In the genomic region with DNA sequence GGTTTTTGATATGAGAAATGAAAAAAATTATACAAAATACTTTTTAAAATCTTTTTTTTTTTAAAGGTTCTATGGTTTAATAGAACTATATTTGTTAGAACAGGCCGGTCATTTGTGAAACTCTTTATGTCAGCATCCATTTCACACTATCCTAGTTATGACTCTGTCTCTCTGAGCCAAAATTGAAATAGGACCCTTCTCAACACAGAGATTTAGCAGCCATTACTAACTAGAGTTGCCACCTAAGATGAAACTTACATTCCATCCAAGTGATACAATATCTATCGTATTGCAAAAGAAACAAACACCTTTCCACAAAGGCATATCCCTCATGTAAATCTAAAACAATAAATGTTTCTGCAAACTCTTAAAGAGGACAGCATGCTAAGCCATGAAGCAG, we compare ENCODE assay signal across 22 cellular contexts.
"Had no signal": no experiment of that assay in that cellular context is flagged by ENCODE, and none has a peak within 500 bp of the region (broad histone marks: within the 10 kb centered on the region; RNA-seq: fewer than 3 reads in every experiment).

No MANE protein-coding gene starts in this region.

- H3K27ac ChIP-seq: left ventricle myocardium inferior, ovary, right atrium auricular region, right lobe of liver, tibial nerve, uterus had no signal

- DNase-seq: hippocampal formation; kidney; left colon; left ventricle myocardium inferior; mesendoderm; naive thymus-derived CD8-positive, alpha-beta T cell; nephron progenitor cell; ovary; right lobe of liver; stimulated activated CD4-positive, alpha-beta T cell treated with anti-CD3 and anti-CD28 coated beads, Interleukin-1b, Interleukin-23, amount 100 ng/mL, for 48 hours; stimulated activated CD4-positive, alpha-beta T cell treated with anti-CD3 and anti-CD28 coated beads, Interleukin-2, amount 100 ng/mL, for 48 hours; stimulated activated CD4-positive, alpha-beta T cell treated with anti-CD3 and anti-CD28 coated beads, Interleukin-4, amount 100 ng/mL, for 4 hours; stimulated activated CD8-positive, alpha-beta memory T cell treated with anti-CD3 and anti-CD28 coated beads, Interleukin-4, amount 100 ng/mL, for 48 hours; stimulated activated naive CD4-positive, alpha-beta T cell treated with Interleukin-2 at 50 U/mL for 16 hours; stimulated activated naive CD8-positive, alpha-beta T cell treated with anti-CD3 and anti-CD28 coated beads, Interleukin-15, amount 100 ng/mL, for 72 hours; substantia nigra; uterus had no signal

- H3K36me3 ChIP-seq: left ventricle myocardium inferior, ovary, right atrium auricular region, right lobe of liver, tibial nerve, uterus had no signal

- H3K4me1 ChIP-seq: left ventricle myocardium inferior, right atrium auricular region, right lobe of liver, tibial nerve, uterus had no signal

- H3K4me2 ChIP-seq: smooth muscle cell had no signal

- H3K4me3 ChIP-seq: left ventricle myocardium inferior, lung, ovary, right atrium auricular region, right lobe of liver, smooth muscle cell, tibial nerve, uterus had no signal

- ATAC-seq: left colon; naive thymus-derived CD8-positive, alpha-beta T cell; right lobe of liver; stimulated activated memory B cell treated with anti-CD40 and anti-IgM and Interleukin-4, amounts not matched to agents 10 μg/mL and 1 μg/mL and 100 μg/mL, for 72 hours; stimulated activated naive CD8-positive, alpha-beta T cell treated with anti-CD3 and anti-CD28 coated beads, Interleukin-15, amount 100 ng/mL, for 72 hours had no signal

- H3K9me3 ChIP-seq: left ventricle myocardium inferior, ovary, right atrium auricular region, right lobe of liver, tibial nerve, uterus had no signal

- H3K27me3 ChIP-seq: ovary, right atrium auricular region, right lobe of liver, tibial nerve, uterus had no signal
